10 cellular contexts compared by ENCODE assay signal in genomic region chr6:158666637-158667359, GRCh38. TPM values are rescaled to one million over a fixed set of nuclear protein-coding genes. Genes with fewer than 3 reads are reported as not detected.
A peak's percentile ranks its signal among the peaks of the same experiment; 100 is the strongest.
DNase-seq lines count a peak whose midpoint lies in the region; ATAC-seq and TF ChIP-seq lines count a peak whose summit lies in the region.
"Had no signal": no experiment of that assay in that cellular context is flagged by ENCODE, and none has a peak within 500 bp of the region (broad histone marks: within the 10 kb centered on the region; RNA-seq: fewer than 3 reads in every experiment).

No MANE protein-coding gene starts in this region.

- no peaks in the 10 kb centered on the region for H3K36me3 Mint-ChIP-seq in HFFc6 (ENCODE audit: low read depth)

- DNase-seq in GM10266 (ENCODE audit: extremely low spot score) (peak; percentile 65), NOMO-1 treated with DMSO at 0.1 percent for 48 hours (lab: John Stamatoyannopoulos, UW; ENCODE audit: unreplicated experiment) (peak; percentile 99), fibroblast of the conjunctiva (ENCODE audit: low read depth) (peak; percentile 37), sciatic nerve (ENCODE audit: low spot score) (no peak), RWPE1 (ENCODE audit: low spot score) (no peak), HFFc6 (no peak)
- DNase-seq in activated CD4-positive, alpha-beta T cell treated with anti-CD3 and anti-CD28 coated beads, Interleukin-2, amount 50 U/mL, for 48 hours, result no peak
- DNase-seq: central memory CD4-positive, alpha-beta T cell; SW 1271 had no signal

- ATAC-seq in sciatic nerve (peak; percentile 76), GM21526 (IDR thresholded peaks at IDR 0.05; ENCODE audit: low FRiP score, unreplicated experiment) (no peak)

- no peak for TF ChIP-seq CTCF in GM10266 (IDR thresholded peaks at IDR 0.05; ENCODE audit: control insufficient read depth, insufficient read depth, low read depth, missing control alignments)
- no peak for TF ChIP-seq CTCF in RWPE1 (conservative IDR thresholded peaks at IDR 0.05; ENCODE audit: low read depth)
- TF ChIP-seq CTCF in HFFc6 (IDR thresholded peaks at IDR 0.05), result no peak

- H3K27ac Mint-ChIP-seq in HFFc6, result no peak overlapping the region

- H3K27ac ChIP-seq in RWPE1, result no peak overlapping the region

- no peak overlapping the region for H3K4me3 Mint-ChIP-seq in HFFc6

- POLR2A ChIA-PET in RWPE1 (lab: Yijun Ruan, JAX; ENCODE audit: low non-redundant PET), result no interaction called here

- no peaks in the 10 kb centered on the region for H3K9me3 Mint-ChIP-seq in HFFc6

- peaks cover 32% of the 10 kb centered on the region for H3K4me1 Mint-ChIP-seq in HFFc6 (ENCODE audit: low read depth)

- H3K27me3 Mint-ChIP-seq in HFFc6 (ENCODE audit: insufficient read depth), result no peaks in the 10 kb centered on the region

- intact Hi-C loops in sciatic nerve (cut with DNase I), result no loop called here

- CTCF ChIA-PET in RWPE1 (lab: Yijun Ruan, JAX), result interaction anchor here (0.6 to 1.4 kb wide), 2 partner anchors 25 to 265 kb away, joined by 5 to 7 read pairs; no protein-coding TSS in a partner anchor

RNA-seq across cellular contexts. Expression of gene SYTL3, which starts 16.9 kb away (rescaled TPM):
- total RNA-seq in sciatic nerve, result 2.5 TPM
- total RNA-seq in HFFc6 (2021; fragmentation: NEBNext Ultra II Directional; extraction: Animal tissue kit (Norgen Biotek cat#: 25700)), result 1 to 10 TPM; 3.1 to 5.7 (median 3.9) TPM

RNA-seq across cellular contexts. Expression of gene DYNLT1, which starts 22.3 kb away (rescaled TPM):
- total RNA-seq in sciatic nerve, result 58.6 TPM
- total RNA-seq in HFFc6 (2021; fragmentation: NEBNext Ultra II Directional; extraction: Animal tissue kit (Norgen Biotek cat#: 25700)), result 100 to 1,000 TPM; 163 to 185 (median 170) TPM

Comparison
In these comparisons a context has a peak if more than half of its experiments do, and no peak if none do; other contexts are left out.
1. DNase-seq: peak in GM10266 (single experiment), NOMO-1 treated with DMSO at 0.1 percent for 48 hours (single experiment) and fibroblast of the conjunctiva (single experiment); none in sciatic nerve (single experiment), RWPE1 (single experiment), activated CD4-positive, alpha-beta T cell treated with anti-CD3 and anti-CD28 coated beads, Interleukin-2, amount 50 U/mL, for 48 hours (0 of 2) and HFFc6 (single experiment).